ENCODE assay signal across 14 cellular contexts in genomic region chr21:45299026-45299863, GRCh38. TPM values are rescaled to one million over a fixed set of nuclear protein-coding genes. Genes with fewer than 3 reads are reported as not detected.
DNase-seq lines count a peak whose midpoint lies in the region; TF ChIP-seq lines count a peak whose summit lies in the region.
"Had no signal": no experiment of that assay in that cellular context is flagged by ENCODE, and none has a peak within 500 bp of the region (broad histone marks: within the 10 kb centered on the region; RNA-seq: fewer than 3 reads in every experiment).

No MANE protein-coding gene starts in this region.

- intact Hi-C loops in transverse colon (cut with DNase I; ENCODE audit: low total_unique reads) = no loop called here

- H3K27ac ChIP-seq in transverse colon = peak overlapping the region; percentile 15 to 95 (median 84)
- no peak overlapping the region for H3K27ac ChIP-seq in neural progenitor cell
- H3K27ac ChIP-seq: testis had no signal

- no peak for TF ChIP-seq POLR2A in transverse colon (IDR thresholded peaks at IDR 0.05)

- no peaks in the 10 kb centered on the region for H4K20me1 ChIP-seq in neural progenitor cell (ENCODE audit: low read depth)

- H2AFZ ChIP-seq in neural progenitor cell (replicated peaks) = no peak overlapping the region

- no peak overlapping the region for H3K4me3 Mint-ChIP-seq in activated CD4-positive, alpha-beta T cell treated with anti-CD3 and anti-CD28 coated beads, Interleukin-2, amount 10 ng/mL, durations not matched to agents 7 days and 5 days
- H3K4me3 Mint-ChIP-seq in neural progenitor cell = no peak overlapping the region
- H3K4me3 Mint-ChIP-seq: activated CD4-positive, alpha-beta memory T cell treated with anti-CD3 and anti-CD28 coated beads, Interleukin-2, amount 10 ng/mL, durations not matched to agents 7 days and 5 days; activated naive CD4-positive, alpha-beta T cell treated with anti-CD3 and anti-CD28 coated beads, Interleukin-2, amount 50 U/mL, for 24 hours; dendritic cell treated with granulocyte-macrophage colony-stimulating factor and Interleukin-4, amounts not matched to agents 40 ng/mL and 50 ng/mL, for 4 days; memory B cell had no signal

- H3K4me3 ChIP-seq in fibroblast of pulmonary artery (replicated peaks; ENCODE audit: low read depth, low read length) (no peak overlapping the region), transverse colon (no peak overlapping the region), neural progenitor cell (no peak overlapping the region)
- H3K4me3 ChIP-seq: testis had no signal

- peaks cover 20 to 38% (median 27%) of the 10 kb centered on the region in 4 donors for H3K4me1 ChIP-seq in transverse colon
- peaks cover 16% of the 10 kb centered on the region for H3K4me1 ChIP-seq in neural progenitor cell

- H3K9me3 ChIP-seq in transverse colon (no peaks in the 10 kb centered on the region), neural progenitor cell (ENCODE audit: low read depth) (no peaks in the 10 kb centered on the region)
- H3K9me3 ChIP-seq: testis had no signal

- peak; percentile 37 for TF ChIP-seq EP300 in transverse colon (IDR thresholded peaks at IDR 0.05; ENCODE audit: low read depth)

- no peak overlapping the region for H3K4me2 ChIP-seq in neural progenitor cell

- no peaks in the 10 kb centered on the region for H3K36me3 Mint-ChIP-seq in activated CD4-positive, alpha-beta T cell treated with anti-CD3 and anti-CD28 coated beads, Interleukin-2, amount 10 ng/mL, durations not matched to agents 7 days and 5 days (ENCODE audit: low read depth)
- H3K36me3 Mint-ChIP-seq in neural progenitor cell = peaks cover 6% of the 10 kb centered on the region

- peaks cover 12% of the 10 kb centered on the region for H3K4me1 Mint-ChIP-seq in activated CD4-positive, alpha-beta T cell treated with anti-CD3 and anti-CD28 coated beads, Interleukin-2, amount 10 ng/mL, durations not matched to agents 7 days and 5 days
- peaks cover 23% of the 10 kb centered on the region for H3K4me1 Mint-ChIP-seq in neural progenitor cell

- POLR2A ChIA-PET in activated CD4-positive, alpha-beta T cell treated with anti-CD3 and anti-CD28 coated beads, Interleukin-2, amount 10 ng/mL, durations not matched to agents 7 days and 5 days (lab: Charles Lee) = no interaction called here

- H3K9ac ChIP-seq in neural progenitor cell = no peak overlapping the region

- H3K27ac Mint-ChIP-seq in activated CD4-positive, alpha-beta T cell treated with anti-CD3 and anti-CD28 coated beads, Interleukin-2, amount 10 ng/mL, durations not matched to agents 7 days and 5 days = peak overlapping the region; percentile 11
- H3K27ac Mint-ChIP-seq in neural progenitor cell = no peak overlapping the region
- H3K27ac Mint-ChIP-seq: activated CD4-positive, alpha-beta memory T cell treated with anti-CD3 and anti-CD28 coated beads, Interleukin-2, amount 10 ng/mL, durations not matched to agents 7 days and 5 days; activated naive CD4-positive, alpha-beta T cell treated with anti-CD3 and anti-CD28 coated beads, Interleukin-2, amount 50 U/mL, for 24 hours; dendritic cell treated with granulocyte-macrophage colony-stimulating factor and Interleukin-4, amounts not matched to agents 40 ng/mL and 50 ng/mL, for 4 days; memory B cell had no signal

- no peaks in the 10 kb centered on the region for H3K36me3 ChIP-seq in transverse colon
- H3K36me3 ChIP-seq in neural progenitor cell = no peaks in the 10 kb centered on the region

- H3K9me3 Mint-ChIP-seq in activated CD4-positive, alpha-beta T cell treated with anti-CD3 and anti-CD28 coated beads, Interleukin-2, amount 10 ng/mL, durations not matched to agents 7 days and 5 days = no peaks in the 10 kb centered on the region
- peaks cover 16% of the 10 kb centered on the region for H3K9me3 Mint-ChIP-seq in neural progenitor cell
- H3K9me3 Mint-ChIP-seq: activated CD4-positive, alpha-beta memory T cell treated with anti-CD3 and anti-CD28 coated beads, Interleukin-2, amount 10 ng/mL, durations not matched to agents 7 days and 5 days; activated naive CD4-positive, alpha-beta T cell treated with anti-CD3 and anti-CD28 coated beads, Interleukin-2, amount 50 U/mL, for 24 hours; dendritic cell treated with granulocyte-macrophage colony-stimulating factor and Interleukin-4, amounts not matched to agents 40 ng/mL and 50 ng/mL, for 4 days; memory B cell had no signal

- peaks cover 9% of the 10 kb centered on the region for H3K27me3 Mint-ChIP-seq in activated CD4-positive, alpha-beta T cell treated with anti-CD3 and anti-CD28 coated beads, Interleukin-2, amount 10 ng/mL, durations not matched to agents 7 days and 5 days
- peaks cover 5% of the 10 kb centered on the region for H3K27me3 Mint-ChIP-seq in neural progenitor cell (ENCODE audit: insufficient read depth, low read depth)
- H3K27me3 Mint-ChIP-seq: activated CD4-positive, alpha-beta memory T cell treated with anti-CD3 and anti-CD28 coated beads, Interleukin-2, amount 10 ng/mL, durations not matched to agents 7 days and 5 days; activated naive CD4-positive, alpha-beta T cell treated with anti-CD3 and anti-CD28 coated beads, Interleukin-2, amount 50 U/mL, for 24 hours had no signal

- no peak for DNase-seq in activated CD4-positive, alpha-beta T cell treated with anti-CD3 and anti-CD28 coated beads, Interleukin-2, amount 10 ng/mL, durations not matched to agents 7 days and 5 days
- no peak for DNase-seq in activated CD4-positive, alpha-beta T cell treated with anti-CD3 and anti-CD28 coated beads for 48 hours
- DNase-seq in fibroblast of pulmonary artery (ENCODE audit: low read depth) (peak; percentile 69), mesenteric fat pad (ENCODE audit: low spot score) (peak; percentile 87), transverse colon (no peak), SHP77 treated with DMSO at 0.1 percent for 48 hours (lab: John Stamatoyannopoulos, UW) (no peak), neural progenitor cell (ENCODE audit: low spot score) (no peak)
- no peak for DNase-seq in effector CD4-positive, alpha-beta T cell
- DNase-seq: activated CD4-positive, alpha-beta memory T cell treated with anti-CD3 and anti-CD28 coated beads, Interleukin-2, amount 10 ng/mL, durations not matched to agents 7 days and 5 days; T-helper 2 cell; testis had no signal

- H3F3A ChIP-seq in neural progenitor cell (ENCODE audit: low read depth) = no peaks in the 10 kb centered on the region

- in situ Hi-C loops in transverse colon (cut with MboI; ENCODE audit: low pct_ligation_motif_present in 1 of 4, low pct_unique_long_range_greater_than_20kb in 1 of 4, low sequenced_read_pairs in 3 of 4) = loop anchor here in 2 of 4 donors (10.0 to 25.0 kb wide), 3 partner anchors 56 to 163 kb away; no protein-coding TSS in a partner anchor

- H3K27me3 ChIP-seq in transverse colon (no peaks in the 10 kb centered on the region), neural progenitor cell (no peaks in the 10 kb centered on the region)
- H3K27me3 ChIP-seq: testis had no signal

- peaks cover 5% of the 10 kb centered on the region for H3K79me2 ChIP-seq in neural progenitor cell (ENCODE audit: low read depth)

- 79 to 80% methylated on average over 19 to 22 of the region's 22 CpGs for WGBS in transverse colon (ENCODE audit: low coverage in 1 of 2), 2 donors

- TF ChIP-seq CTCF in fibroblast of pulmonary artery (IDR thresholded peaks at IDR 0.05; ENCODE audit: low read length, missing control alignments) (no peak), transverse colon (IDR thresholded peaks at IDR 0.05) (no peak), neural progenitor cell (IDR thresholded peaks at IDR 0.05) (no peak)

- CTCF ChIA-PET in activated CD4-positive, alpha-beta T cell treated with anti-CD3 and anti-CD28 coated beads, Interleukin-2, amount 10 ng/mL, durations not matched to agents 7 days and 5 days (lab: Charles Lee) = interaction anchor here (1.2 kb wide), 1 partner anchor 10 kb away, joined by 3 read pairs; no protein-coding TSS in a partner anchor

RNA-seq across cellular contexts. Expression of gene POFUT2, which starts 11.6 kb away (rescaled TPM):
- total RNA-seq in activated CD4-positive, alpha-beta T cell treated with anti-CD3 and anti-CD28 coated beads, Interleukin-2, amount 10 ng/mL, durations not matched to agents 7 days and 5 days = 10 to 100 TPM; 19.0 to 19.6 TPM
- total RNA-seq in mesenteric fat pad (29.6 TPM), transverse colon (10 to 100 TPM; 29.9 to 79.3 (median 33.3) TPM), neural progenitor cell (ENCODE audit: low replicate concordance) (28.5 and 42.7 TPM in 2 replicates)

Comparison
In these comparisons a context has a peak if more than half of its experiments do, and no peak if none do; other contexts are left out.
1. DNase-seq: peak in fibroblast of pulmonary artery (single experiment) and mesenteric fat pad (single experiment); none in activated CD4-positive, alpha-beta T cell treated with anti-CD3 and anti-CD28 coated beads, Interleukin-2, amount 10 ng/mL, durations not matched to agents 7 days and 5 days (single experiment), activated CD4-positive, alpha-beta T cell treated with anti-CD3 and anti-CD28 coated beads for 48 hours (single experiment), transverse colon (single experiment), effector CD4-positive, alpha-beta T cell (single experiment), SHP77 treated with DMSO at 0.1 percent for 48 hours (single experiment) and neural progenitor cell (single experiment).